Comparison of ENCODE assay signal across 1 cellular context in genomic region chr9:91818226-91818587, GRCh38.
TF ChIP-seq lines count a peak whose summit lies in the region.

No MANE protein-coding gene starts in this region.

TF ChIP-seq in H1, 55 proteins besides CTCF, POLR2A, EP300 and RAD21 (continued from another document):
- TF ChIP-seq BRCA1 (IDR thresholded peaks at IDR 0.05; ENCODE audit: low read depth, low read length) (no peak), BCL11A (IDR thresholded peaks at IDR 0.05; ENCODE audit: low read depth in 2 of 2, low read length in 2 of 2) (no peak), SIX5 (IDR thresholded peaks at IDR 0.05; ENCODE audit: low read depth, low read length) (no peak), RNF2 (IDR thresholded peaks at IDR 0.05; ENCODE audit: borderline replicate concordance, low read depth, low read length, missing control alignments, poor library complexity, severe bottlenecking) (no peak)
